9 cellular contexts compared by ENCODE assay signal in the genomic region with DNA sequence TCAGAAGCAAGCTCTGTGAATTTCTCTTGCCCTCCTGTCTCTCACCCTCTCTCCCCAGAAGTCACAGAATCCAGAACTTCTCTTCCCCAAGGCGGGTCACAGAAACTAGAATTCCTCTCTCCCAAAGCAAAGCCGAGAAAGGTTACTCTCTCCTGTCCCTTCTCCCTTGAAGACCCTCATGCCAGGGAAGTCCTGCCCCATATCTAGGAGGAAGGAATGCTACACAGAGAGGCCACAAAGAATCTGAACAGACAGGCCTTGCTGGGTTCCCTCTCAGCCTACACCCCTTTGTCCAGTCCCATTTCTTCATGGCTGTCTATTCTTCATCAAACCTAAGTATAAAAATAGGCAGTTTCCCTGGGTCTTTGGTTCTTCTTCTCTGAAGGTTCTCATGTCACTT. TPM values are rescaled to one million over a fixed set of nuclear protein-coding genes. Genes with fewer than 3 reads are reported as not detected.
DNase-seq lines count a peak whose midpoint lies in the region; ATAC-seq and TF ChIP-seq lines count a peak whose summit lies in the region.
"Had no signal": no experiment of that assay in that cellular context is flagged by ENCODE, and none has a peak within 500 bp of the region (broad histone marks: within the 10 kb centered on the region; RNA-seq: fewer than 3 reads in every experiment).

No MANE protein-coding gene starts in this region.

- no peak overlapping the region for H2AFZ ChIP-seq in neural progenitor cell (replicated peaks)

- no peaks in the 10 kb centered on the region for H3K9me3 ChIP-seq in CD4-positive, alpha-beta T cell (ENCODE audit: control insufficient read depth, low read length)
- no peaks in the 10 kb centered on the region for H3K9me3 ChIP-seq in breast epithelium
- H3K9me3 ChIP-seq in neural progenitor cell (ENCODE audit: low read depth), result no peaks in the 10 kb centered on the region
- H3K9me3 ChIP-seq: Peyer's patch had no signal

- H3K36me3 ChIP-seq in breast epithelium (no peaks in the 10 kb centered on the region), neural progenitor cell (no peaks in the 10 kb centered on the region)

- intact Hi-C loops in CD4-positive, alpha-beta T cell (cut with DNase I, micrococcal nuclease), result no loop called here
- intact Hi-C loops in breast epithelium (cut with DNase I; ENCODE audit: low total_unique reads) (no loop called here), head of caudate nucleus (cut with DNase I) (no loop called here)

- H3K27me3 Mint-ChIP-seq in CD4-positive, alpha-beta T cell, result no peaks in the 10 kb centered on the region
- H3K27me3 Mint-ChIP-seq in IgD-negative memory B cell (no peaks in the 10 kb centered on the region), neural progenitor cell (ENCODE audit: insufficient read depth, low read depth) (peaks cover 3% of the 10 kb centered on the region)

- H3K36me3 Mint-ChIP-seq in CD4-positive, alpha-beta T cell (ENCODE audit: low read depth), result peaks cover 35% of the 10 kb centered on the region
- H3K36me3 Mint-ChIP-seq in IgD-negative memory B cell (peaks cover 2% of the 10 kb centered on the region), neural progenitor cell (peaks cover 18% of the 10 kb centered on the region)

- no peak overlapping the region for H3K9ac ChIP-seq in neural progenitor cell

- H3K27ac ChIP-seq in CD4-positive, alpha-beta T cell (ENCODE audit: low read depth, low read length), result peak overlapping the region; percentile 51
- H3K27ac ChIP-seq in breast epithelium, result peak overlapping the region; percentile 87 to 92
- no peak overlapping the region for H3K27ac ChIP-seq in neural progenitor cell

- H3K27ac Mint-ChIP-seq in CD4-positive, alpha-beta T cell, result peak overlapping the region; percentile 85
- H3K27ac Mint-ChIP-seq in IgD-negative memory B cell (peak overlapping the region; percentile 77 to 90 (median 80)), neural progenitor cell (peak overlapping the region; percentile 92)

- H3K9me3 Mint-ChIP-seq in CD4-positive, alpha-beta T cell, result no peaks in the 10 kb centered on the region
- H3K9me3 Mint-ChIP-seq in IgD-negative memory B cell (no peaks in the 10 kb centered on the region), neural progenitor cell (no peaks in the 10 kb centered on the region)

- no peak overlapping the region for H3K4me3 Mint-ChIP-seq in CD4-positive, alpha-beta T cell
- peak overlapping the region in 2 of 4 donors; percentile 75 to 77 for H3K4me3 Mint-ChIP-seq in IgD-negative memory B cell
- no peak overlapping the region for H3K4me3 Mint-ChIP-seq in neural progenitor cell

- H3K4me1 Mint-ChIP-seq in CD4-positive, alpha-beta T cell (ENCODE audit: low read depth), result peaks cover 72% of the 10 kb centered on the region
- peaks cover 36 to 50% (median 45%) of the 10 kb centered on the region in 3 donors for H3K4me1 Mint-ChIP-seq in IgD-negative memory B cell
- peaks cover 68% of the 10 kb centered on the region for H3K4me1 Mint-ChIP-seq in neural progenitor cell

- CTCF ChIA-PET in CD4-positive, alpha-beta T cell (lab: Charles Lee), result interaction anchor here (1.0 to 1.4 kb wide), 2 partner anchors 26 to 38 kb away, joined by 3 to 6 read pairs; no protein-coding TSS in a partner anchor

- H3K27me3 ChIP-seq in CD4-positive, alpha-beta T cell (ENCODE audit: control insufficient read depth, insufficient read depth, low read length), result no peaks in the 10 kb centered on the region
- H3K27me3 ChIP-seq in breast epithelium (no peaks in the 10 kb centered on the region), neural progenitor cell (no peaks in the 10 kb centered on the region)
- H3K27me3 ChIP-seq: Peyer's patch had no signal

- ATAC-seq in CD4-positive, alpha-beta T cell (ENCODE audit: poor library complexity), result no peak
- no peak for ATAC-seq in GM21723 (IDR thresholded peaks at IDR 0.05; ENCODE audit: unreplicated experiment)
- ATAC-seq: sciatic nerve had no signal

- no peak for DNase-seq in CD4-positive, alpha-beta T cell
- DNase-seq in breast epithelium (ENCODE audit: low spot score in 2 of 2), result no peak
- DNase-seq in neural progenitor cell (ENCODE audit: low spot score), result no peak
- DNase-seq in occipital lobe (lab: John Stamatoyannopoulos, UW), result no peak
- no peak for DNase-seq in head of caudate nucleus
- DNase-seq: Peyer's patch had no signal

- peaks cover 99% of the 10 kb centered on the region for H3K79me2 ChIP-seq in neural progenitor cell (ENCODE audit: low read depth)

- TF ChIP-seq CTCF in CD4-positive, alpha-beta T cell (IDR thresholded peaks at IDR 0.05), result no peak
- TF ChIP-seq CTCF in breast epithelium (IDR thresholded peaks at IDR 0.05) (no peak), neural progenitor cell (IDR thresholded peaks at IDR 0.05) (no peak)

- H3F3A ChIP-seq in neural progenitor cell (ENCODE audit: low read depth), result peaks cover 5% of the 10 kb centered on the region

- H3K4me2 ChIP-seq in neural progenitor cell, result no peak overlapping the region

- H3K4me1 ChIP-seq in breast epithelium (peaks cover 31 to 64% of the 10 kb centered on the region in 2 donors), neural progenitor cell (peaks cover 44% of the 10 kb centered on the region)

- H3K4me3 ChIP-seq in breast epithelium (no peak overlapping the region), neural progenitor cell (no peak overlapping the region)
- H3K4me3 ChIP-seq: Peyer's patch had no signal

- H4K20me1 ChIP-seq in neural progenitor cell (ENCODE audit: low read depth), result peaks cover 100% of the 10 kb centered on the region

- TF ChIP-seq POLR2A in breast epithelium (IDR thresholded peaks at IDR 0.05), result no peak

- POLR2A ChIA-PET in CD4-positive, alpha-beta T cell (lab: Charles Lee), result no interaction called here

RNA-seq across cellular contexts. Expression of a gene that starts 29.8 kb away (rescaled TPM):
- total RNA-seq in CD4-positive, alpha-beta T cell, result 10 to 100 TPM; 55.1 to 57.3 TPM
- polyA plus RNA-seq in IgD-negative memory B cell, result 110 TPM
- total RNA-seq in breast epithelium (10 to 100 TPM; 57.0 to 63.4 (median 62.8) TPM), neural progenitor cell (ENCODE audit: low replicate concordance) (250 and 333 TPM in 2 replicates), occipital lobe (109 TPM)
